Comparison of ENCODE assay signal across 1 cellular context in genomic region chr13:114100446-114101320, GRCh38.
TF ChIP-seq lines count a peak whose summit lies in the region.

No MANE protein-coding gene starts in this region.

TF ChIP-seq in HepG2, 621 proteins besides CTCF, POLR2A, EP300 and RAD21 (continued from another document):
- TF ChIP-seq GPBP1L1 (CRISPR knock-in tag; IDR thresholded peaks at IDR 0.05) = no peak
- no peak for TF ChIP-seq MNT (IDR thresholded peaks at IDR 0.05)
- no peak for TF ChIP-seq ZNF558 (CRISPR knock-in tag; IDR thresholded peaks at IDR 0.05; ENCODE audit: borderline replicate concordance)
- TF ChIP-seq ZNF20 (CRISPR knock-in tag; IDR thresholded peaks at IDR 0.05) = no peak
